Comparison of ENCODE assay signal across 2 cellular contexts in the genomic region with DNA sequence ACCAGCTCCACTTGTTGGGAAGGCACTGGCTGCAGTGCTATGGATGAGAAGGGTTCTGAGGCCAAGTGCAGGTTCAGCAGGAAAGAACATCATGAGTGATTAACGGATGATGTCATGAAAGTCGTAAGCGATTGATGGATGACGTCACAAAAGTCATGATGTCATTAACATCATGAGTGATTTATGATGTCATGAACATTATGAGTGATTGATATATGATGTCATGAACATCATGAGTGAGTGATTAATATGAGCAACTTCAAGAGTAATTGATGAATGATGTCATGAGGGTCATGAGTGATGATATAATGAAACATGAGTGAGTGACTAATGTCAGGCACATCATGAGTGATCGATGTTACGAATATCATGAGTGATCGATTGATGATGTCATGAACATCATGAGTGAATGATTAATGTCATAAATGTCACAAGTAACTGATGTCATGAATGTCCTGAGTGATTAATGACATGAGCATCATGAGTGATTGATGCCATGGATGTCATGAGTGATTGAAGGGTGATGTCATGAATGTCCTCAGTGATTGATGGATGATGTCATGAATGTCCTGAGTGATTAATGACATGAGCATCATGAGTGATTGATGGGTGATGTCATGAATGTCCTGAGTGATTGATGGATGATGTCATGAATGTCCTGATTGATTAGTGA.
TF ChIP-seq lines count a peak whose summit lies in the region.

No MANE protein-coding gene starts in this region.

TF ChIP-seq in HepG2, 621 proteins besides CTCF, POLR2A, EP300 and RAD21:
- TF ChIP-seq ZBTB21 (CRISPR knock-in tag; IDR thresholded peaks at IDR 0.05) (peak; percentile 75; the same call in 1 of the 2 replicates), NR2F1 (CRISPR knock-in tag; IDR thresholded peaks at IDR 0.05) (no peak), MIXL1 (CRISPR knock-in tag; IDR thresholded peaks at IDR 0.05) (no peak), HNRNPL (IDR thresholded peaks at IDR 0.05; ENCODE audit: low read depth, low read length) (no peak), CREB1 (IDR thresholded peaks at IDR 0.05) (peak; percentile 99), CREB1 (CRISPR knock-in tag; IDR thresholded peaks at IDR 0.05) (no peak), ATF7 (IDR thresholded peaks at IDR 0.05) (peak; percentile 100), ATF7 (CRISPR knock-in tag; IDR thresholded peaks at IDR 0.05) (no peak), XRCC5 (optimal IDR thresholded peaks at IDR 0.05; ENCODE audit: low read length) (no peak)
- TF ChIP-seq, protein P1, sequence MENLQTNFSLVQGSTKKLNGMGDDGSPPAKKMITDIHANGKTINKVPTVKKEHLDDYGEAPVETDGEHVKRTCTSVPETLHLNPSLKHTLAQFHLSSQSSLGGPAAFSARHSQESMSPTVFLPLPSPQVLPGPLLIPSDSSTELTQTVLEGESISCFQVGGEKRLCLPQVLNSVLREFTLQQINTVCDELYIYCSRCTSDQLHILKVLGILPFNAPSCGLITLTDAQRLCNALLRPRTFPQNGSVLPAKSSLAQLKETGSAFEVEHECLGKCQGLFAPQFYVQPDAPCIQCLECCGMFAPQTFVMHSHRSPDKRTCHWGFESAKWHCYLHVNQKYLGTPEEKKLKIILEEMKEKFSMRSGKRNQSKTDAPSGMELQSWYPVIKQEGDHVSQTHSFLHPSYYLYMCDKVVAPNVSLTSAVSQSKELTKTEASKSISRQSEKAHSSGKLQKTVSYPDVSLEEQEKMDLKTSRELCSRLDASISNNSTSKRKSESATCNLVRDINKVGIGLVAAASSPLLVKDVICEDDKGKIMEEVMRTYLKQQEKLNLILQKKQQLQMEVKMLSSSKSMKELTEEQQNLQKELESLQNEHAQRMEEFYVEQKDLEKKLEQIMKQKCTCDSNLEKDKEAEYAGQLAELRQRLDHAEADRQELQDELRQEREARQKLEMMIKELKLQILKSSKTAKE (CRISPR knock-in tag; IDR thresholded peaks at IDR 0.05; ENCODE audit: borderline replicate concordance): no peak
- TF ChIP-seq, protein P2, sequence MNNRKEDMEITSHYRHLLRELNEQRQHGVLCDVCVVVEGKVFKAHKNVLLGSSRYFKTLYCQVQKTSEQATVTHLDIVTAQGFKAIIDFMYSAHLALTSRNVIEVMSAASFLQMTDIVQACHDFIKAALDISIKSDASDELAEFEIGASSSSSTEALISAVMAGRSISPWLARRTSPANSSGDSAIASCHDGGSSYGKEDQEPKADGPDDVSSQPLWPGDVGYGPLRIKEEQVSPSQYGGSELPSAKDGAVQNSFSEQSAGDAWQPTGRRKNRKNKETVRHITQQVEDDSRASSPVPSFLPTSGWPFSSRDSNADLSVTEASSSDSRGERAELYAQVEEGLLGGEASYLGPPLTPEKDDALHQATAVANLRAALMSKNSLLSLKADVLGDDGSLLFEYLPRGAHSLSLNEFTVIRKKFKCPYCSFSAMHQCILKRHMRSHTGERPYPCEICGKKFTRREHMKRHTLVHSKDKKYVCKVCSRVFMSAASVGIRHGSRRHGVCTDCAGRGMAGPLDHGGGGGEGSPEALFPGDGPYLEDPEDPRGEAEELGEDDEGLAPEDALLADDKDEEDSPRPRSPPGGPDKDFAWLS (CRISPR knock-in tag; IDR thresholded peaks at IDR 0.05; ENCODE audit: borderline replicate concordance): no peak

TF ChIP-seq in H1, 55 proteins besides CTCF, POLR2A, EP300 and RAD21:
- TF ChIP-seq SAP30 (IDR thresholded peaks at IDR 0.05; ENCODE audit: insufficient read depth, insufficient replicate concordance, low read length) (no peak), CREB1 (IDR thresholded peaks at IDR 0.05) (peak; percentile 74)
